27 cellular contexts compared by ENCODE assay signal in genomic region chr10:36271631-36272340, GRCh38.
"Had no signal": no experiment of that assay in that cellular context is flagged by ENCODE, and none has a peak within 500 bp of the region (broad histone marks: within the 10 kb centered on the region; RNA-seq: fewer than 3 reads in every experiment).

No MANE protein-coding gene starts in this region.

- H3K36me3 ChIP-seq: MG63 had no signal

- H3K27ac ChIP-seq: KMS-11, SK-N-MC, VCaP had no signal

- DNase-seq: activated CD4-positive, alpha-beta memory T cell treated with anti-CD3 and anti-CD28 coated beads for 36 hours; activated CD4-positive, alpha-beta T cell treated with anti-CD3 and anti-CD28 coated beads, Interleukin-2, amount 10 ng/mL, durations not matched to agents 7 days and 5 days; activated CD4-positive, CD25-positive, alpha-beta regulatory T cell; activated CD8-positive, alpha-beta memory T cell treated with anti-CD3 and anti-CD28 coated beads for 24 hours; activated effector memory CD4-positive, alpha-beta T cell treated with anti-CD3 and anti-CD28 coated beads, Interleukin-2, amount 50 U/mL, for 16 hours; activated naive CD4-positive, alpha-beta T cell treated with Interleukin-2 at 50 U/mL for 16 hours; activated naive CD8-positive, alpha-beta T cell treated with anti-CD3 and anti-CD28 coated beads, Interleukin-2, amount 50 U/mL, for 24 hours; activated T-cell treated with anti-CD3 and anti-CD28 coated beads, Interleukin-2, amount 50 U/mL, for 4 hours; anterior cingulate cortex; central memory CD4-positive, alpha-beta T cell; MG63; NCI-H1105; NCI-H1436; NCI-H1694 treated with DMSO at 0.1 percent for 48 hours; NCI-H2029 treated with DMSO at 0.1 percent for 48 hours; NCI-H345; NCI-H510A; NCI-H69; T-cell; T-helper 2 cell; T1000 had no signal

- H3K27me3 ChIP-seq: MG63 had no signal

- H3K9me3 ChIP-seq: MG63 had no signal

- ATAC-seq: activated naive CD4-positive, alpha-beta T cell treated with anti-CD3 and anti-CD28 coated beads, Interleukin-2, amount 50 U/mL, for 72 hours; activated naive CD8-positive, alpha-beta T cell treated with anti-CD3 and anti-CD28 coated beads, Interleukin-2, amount 50 U/mL, for 24 hours; activated T-cell treated with anti-CD3 and anti-CD28 coated beads, Interleukin-2, amount 50 U/mL, for 4 hours; Right ventricle myocardium inferior; T-cell had no signal

- H3K4me3 ChIP-seq: MG63, SK-N-MC had no signal

- H3K9ac ChIP-seq: KMS-11 had no signal

- H3K4me2 ChIP-seq: KMS-11 had no signal

- FAIRE-seq: TTC549 had no signal
